23 cellular contexts compared by ENCODE assay signal in the genomic region with DNA sequence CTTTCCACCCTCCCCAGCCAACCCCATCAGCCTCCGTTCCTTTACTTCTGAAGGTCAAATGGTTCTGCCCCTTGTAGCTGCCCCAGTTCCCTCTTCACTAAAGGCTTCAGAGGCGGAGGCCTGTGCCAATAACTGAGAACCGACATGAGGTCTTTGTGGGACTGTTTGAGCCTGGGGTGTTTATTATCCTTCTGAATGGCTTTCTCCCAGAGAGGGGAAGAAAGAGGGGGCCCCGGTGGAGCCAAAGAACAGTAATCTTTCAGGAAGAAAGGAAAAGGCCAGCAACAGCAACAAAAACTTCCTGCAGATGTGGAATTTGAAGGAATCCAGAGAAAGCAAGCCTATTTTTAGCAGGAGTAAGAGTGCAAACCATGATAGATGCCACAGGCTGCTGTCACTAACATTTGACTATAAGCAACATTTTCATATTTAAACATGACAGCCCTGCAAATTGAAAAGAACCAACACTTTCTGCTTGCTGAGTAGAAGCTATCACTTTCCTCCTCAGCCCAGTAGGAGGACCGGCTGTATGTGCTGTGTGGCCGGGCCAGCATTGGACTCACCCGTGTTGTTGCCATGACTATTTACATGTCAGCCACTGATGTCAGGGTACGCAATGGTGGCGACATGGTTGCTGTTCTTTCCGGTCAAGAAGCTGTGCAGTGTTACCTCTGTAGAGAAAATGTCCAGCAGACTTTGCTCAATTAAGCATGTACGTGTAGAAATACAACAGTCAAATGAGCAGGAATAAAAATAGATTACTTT.
DNase-seq lines count a peak whose midpoint lies in the region; ATAC-seq and TF ChIP-seq lines count a peak whose summit lies in the region.
"Had no signal": no experiment of that assay in that cellular context is flagged by ENCODE, and none has a peak within 500 bp of the region (broad histone marks: within the 10 kb centered on the region; RNA-seq: fewer than 3 reads in every experiment).

No MANE protein-coding gene starts in this region.

- no peak for ATAC-seq in HG03571 (IDR thresholded peaks at IDR 0.05; ENCODE audit: unreplicated experiment)
- no peak for ATAC-seq in foreskin keratinocyte
- ATAC-seq: CD8-positive, alpha-beta T cell; Panc1 had no signal

- no peaks in the 10 kb centered on the region for H3K9me3 ChIP-seq in adrenal gland (replicated peaks in 1 of 3)
- H3K9me3 ChIP-seq in iPS-20b (ENCODE audit: insufficient read depth, low read depth, low read length) = no peaks in the 10 kb centered on the region
- H3K9me3 ChIP-seq: transverse colon had no signal

- H3K4me3 ChIP-seq in adrenal gland = no peak overlapping the region
- peak overlapping the region; percentile 7 for H3K4me3 ChIP-seq in coronary artery
- peak overlapping the region; percentile 37; the same call in 1 of the 2 replicates for H3K4me3 ChIP-seq in iPS-20b (ENCODE audit: low read length)
- no peak overlapping the region for H3K4me3 ChIP-seq in retinal pigment epithelial cell (ENCODE audit: low read length)
- H3K4me3 ChIP-seq: transverse colon had no signal

- intact Hi-C loops in adrenal gland (cut with DNase I) = no loop called here

- no peak for DNase-seq in adrenal gland
- DNase-seq in coronary artery (ENCODE audit: low spot score) = no peak
- no peak for DNase-seq in retinal pigment epithelial cell (ENCODE audit: low read depth)
- DNase-seq in superior temporal gyrus (ENCODE audit: extremely low spot score) = no peak
- DNase-seq in foreskin keratinocyte = no peak
- DNase-seq: activated CD4-positive, alpha-beta memory T cell treated with anti-CD3 and anti-CD28 coated beads for 36 hours; activated gamma-delta T cell; CD8-positive, alpha-beta T cell; GF-D8; GOT3; islet precursor cell; KBM-7; NCI-H187 treated with DMSO at 0.1 percent for 48 hours; NCI-H226; small intestine; stimulated activated naive CD4-positive, alpha-beta T cell treated with Interleukin-2 at 50 U/mL for 16 hours; T-helper 2 cell; transverse colon; WERI-Rb-1 had no signal

- H3K36me3 ChIP-seq in adrenal gland (replicated peaks in 1 of 2) = no peaks in the 10 kb centered on the region
- no peaks in the 10 kb centered on the region for H3K36me3 ChIP-seq in iPS-20b (ENCODE audit: insufficient read depth, low read depth, low read length)
- H3K36me3 ChIP-seq: transverse colon, WERI-Rb-1 had no signal

- H3K27ac ChIP-seq in adrenal gland (peak overlapping the region in 3 of 5 donors; percentile 3 to 41 (median 12)), coronary artery (no peak overlapping the region), iPS-20b (ENCODE audit: low read length) (no peak overlapping the region), foreskin keratinocyte (no peak overlapping the region)
- H3K27ac ChIP-seq: parathyroid adenoma, transverse colon, WERI-Rb-1 had no signal

- H3K4me1 ChIP-seq in adrenal gland (replicated peaks in 1 of 2) = peaks cover 18 to 20% of the 10 kb centered on the region in 2 donors
- H3K4me1 ChIP-seq in iPS-20b (ENCODE audit: insufficient read depth, low read length) = peaks cover 33% of the 10 kb centered on the region; the same call in 1 of the 2 replicates
- H3K4me1 ChIP-seq in foreskin keratinocyte = no peaks in the 10 kb centered on the region

- WGBS in adrenal gland, 4 donors = 60 to 74% (median 64%) methylated on average over 11 of the region's 11 CpGs

- no peaks in the 10 kb centered on the region for H3K27me3 ChIP-seq in adrenal gland
- H3K27me3 ChIP-seq in iPS-20b (ENCODE audit: insufficient read depth, low read length) = no peaks in the 10 kb centered on the region; the same call in 1 of the 2 replicates
- peaks cover 18% of the 10 kb centered on the region for H3K27me3 ChIP-seq in foreskin keratinocyte
- H3K27me3 ChIP-seq: transverse colon had no signal

- TF ChIP-seq CTCF in adrenal gland (IDR thresholded peaks at IDR 0.05) (no peak), coronary artery (IDR thresholded peaks at IDR 0.05) (no peak), retinal pigment epithelial cell (conservative IDR thresholded peaks at IDR 0.05; ENCODE audit: low read depth, low read length) (peak; percentile 1), foreskin keratinocyte (conservative IDR thresholded peaks at IDR 0.05) (no peak)

- no peak for TF ChIP-seq POLR2A in adrenal gland (IDR thresholded peaks at IDR 0.05)

- no peak overlapping the region for H3K9ac ChIP-seq in iPS-20b (ENCODE audit: low read depth, low read length)
- H3K9ac ChIP-seq: parathyroid adenoma had no signal

Comparison
In these comparisons a context has a peak if more than half of its experiments do, and no peak if none do; other contexts are left out.
1. H3K27ac ChIP-seq: peak in adrenal gland (3 of 5); none in coronary artery (0 of 2), iPS-20b (single experiment) and foreskin keratinocyte (single experiment).
2. H3K4me3 ChIP-seq: peak in coronary artery (single experiment) and iPS-20b (single experiment); none in adrenal gland (0 of 4) and retinal pigment epithelial cell (single experiment).